Comparison of ENCODE assay signal across 8 cellular contexts in genomic region chr5:119470851-119471451, GRCh38. TPM values are rescaled to one million over a fixed set of nuclear protein-coding genes. Genes with fewer than 3 reads are reported as not detected.
DNase-seq lines count a peak whose midpoint lies in the region; ATAC-seq, FAIRE-seq and TF ChIP-seq lines count a peak whose summit lies in the region.

No MANE protein-coding gene starts in this region.

- no peak overlapping the region for H3K9ac ChIP-seq in SU-DHL-6 (ENCODE audit: low read length)

- H3K4me3 ChIP-seq in SU-DHL-6 (ENCODE audit: insufficient read depth, low read length, poor library complexity, severe bottlenecking) (no peak overlapping the region), hepatocyte (no peak overlapping the region)

- H3K27ac Mint-ChIP-seq in type B pancreatic cell, result no peak overlapping the region
- H3K27ac Mint-ChIP-seq in stimulated activated effector memory CD8-positive, alpha-beta T cell treated with anti-CD3 and anti-CD28 coated beads, Interleukin-12 subunit alpha, Interleukin-12 subunit beta, amount 100 ng/mL, for 72 hours, result no peak overlapping the region

- H3K4me3 Mint-ChIP-seq in type B pancreatic cell, result no peak overlapping the region
- H3K4me3 Mint-ChIP-seq in stimulated activated effector memory CD8-positive, alpha-beta T cell treated with anti-CD3 and anti-CD28 coated beads, Interleukin-12 subunit alpha, Interleukin-12 subunit beta, amount 100 ng/mL, for 72 hours, result no peak overlapping the region

- no peaks in the 10 kb centered on the region for H3K4me1 Mint-ChIP-seq in type B pancreatic cell (ENCODE audit: unreplicated experiment)
- peaks cover 9% of the 10 kb centered on the region for H3K4me1 Mint-ChIP-seq in stimulated activated effector memory CD8-positive, alpha-beta T cell treated with anti-CD3 and anti-CD28 coated beads, Interleukin-12 subunit alpha, Interleukin-12 subunit beta, amount 100 ng/mL, for 72 hours

- H3K27me3 ChIP-seq in SU-DHL-6 (ENCODE audit: low read length) (no peaks in the 10 kb centered on the region), hepatocyte (no peaks in the 10 kb centered on the region)

- no peak overlapping the region for H3K27ac ChIP-seq in SU-DHL-6 (ENCODE audit: low read depth, low read length)
- no peak overlapping the region for H3K27ac ChIP-seq in hepatocyte

- H3K36me3 ChIP-seq in SU-DHL-6 (ENCODE audit: low read length) (peaks cover 27% of the 10 kb centered on the region), hepatocyte (replicated peaks; ENCODE audit: insufficient read depth, low read depth) (no peaks in the 10 kb centered on the region)

- no peaks in the 10 kb centered on the region for H3K9me2 ChIP-seq in SU-DHL-6 (replicated peaks; ENCODE audit: insufficient read depth, low read length)
- no peaks in the 10 kb centered on the region for H3K9me2 ChIP-seq in hepatocyte (replicated peaks; ENCODE audit: insufficient read depth)

- H3K79me2 ChIP-seq in SU-DHL-6 (ENCODE audit: insufficient read depth, low read length) (peaks cover 4% of the 10 kb centered on the region; the same call in 1 of the 2 replicates), hepatocyte (peaks cover 69% of the 10 kb centered on the region)

- DNase-seq in D721Med (ENCODE audit: insufficient read length, low spot score) (no peak), hepatocyte (ENCODE audit: low spot score) (peak; percentile 31), type B pancreatic cell (ENCODE audit: extremely low spot score, unreplicated experiment) (no peak), NCI-H128 (lab: John Stamatoyannopoulos, UW; ENCODE audit: unreplicated experiment) (no peak)
- no peak for DNase-seq in stimulated activated effector memory CD8-positive, alpha-beta T cell treated with anti-CD3 and anti-CD28 coated beads, Interleukin-12 subunit alpha, Interleukin-12 subunit beta, amount 100 ng/mL, for 72 hours (ENCODE audit: low spot score in 2 of 2)

- TF ChIP-seq CTCF in D721Med (IDR thresholded peaks at IDR 0.05; ENCODE audit: insufficient read depth, missing control alignments) (peak; percentile 80), SU-DHL-6 (IDR thresholded peaks at IDR 0.05; ENCODE audit: insufficient read depth, low read length, poor library complexity, severe bottlenecking) (peak; percentile 62), hepatocyte (IDR thresholded peaks at IDR 0.05; ENCODE audit: poor library complexity) (peak; percentile 76), type B pancreatic cell (conservative IDR thresholded peaks at IDR 0.05) (peak; percentile 85)

- H3K27me3 Mint-ChIP-seq in type B pancreatic cell, result no peaks in the 10 kb centered on the region

- peaks cover 12% of the 10 kb centered on the region; the same call in 1 of the 2 replicates for H3K9me3 ChIP-seq in SU-DHL-6 (ENCODE audit: insufficient read depth, low read length)
- peaks cover 9% of the 10 kb centered on the region for H3K9me3 ChIP-seq in hepatocyte (ENCODE audit: low read depth)

- peaks cover 45% of the 10 kb centered on the region for H3K36me3 Mint-ChIP-seq in type B pancreatic cell
- H3K36me3 Mint-ChIP-seq in stimulated activated effector memory CD8-positive, alpha-beta T cell treated with anti-CD3 and anti-CD28 coated beads, Interleukin-12 subunit alpha, Interleukin-12 subunit beta, amount 100 ng/mL, for 72 hours, result peaks cover 31% of the 10 kb centered on the region

- peak; percentile 61 for ATAC-seq in GM18907 (IDR thresholded peaks at IDR 0.05; ENCODE audit: unreplicated experiment)
- peak; percentile 71 for ATAC-seq in HG03354 (IDR thresholded peaks at IDR 0.05; ENCODE audit: poor library complexity, severe bottlenecking, unreplicated experiment)
- ATAC-seq in stimulated activated effector memory CD8-positive, alpha-beta T cell treated with anti-CD3 and anti-CD28 coated beads, Interleukin-12 subunit alpha, Interleukin-12 subunit beta, amount 100 ng/mL, for 72 hours, result no peak

- H2AFZ ChIP-seq in SU-DHL-6 (ENCODE audit: low read depth, low read length, severe bottlenecking) (no peak overlapping the region), hepatocyte (no peak overlapping the region)

- FAIRE-seq in D721Med (lab: Jason Lieb, UNC), result no peak

- no peaks in the 10 kb centered on the region for H3K4me1 ChIP-seq in hepatocyte (ENCODE audit: insufficient read depth)

- H4K20me1 ChIP-seq in SU-DHL-6 (ENCODE audit: low read depth, low read length), result no peaks in the 10 kb centered on the region
- no peaks in the 10 kb centered on the region for H4K20me1 ChIP-seq in hepatocyte (ENCODE audit: insufficient read depth, poor library complexity, severe bottlenecking)

- H3K4me2 ChIP-seq in SU-DHL-6 (ENCODE audit: low read depth, low read length, poor library complexity, severe bottlenecking) (peak overlapping the region; percentile 11), hepatocyte (no peak overlapping the region)

- H3F3A ChIP-seq in SU-DHL-6 (ENCODE audit: insufficient read depth), result peaks cover 3% of the 10 kb centered on the region; the same call in 1 of the 2 replicates

- 52% methylated on average over 3 of the region's 3 CpGs for WGBS in hepatocyte (ENCODE audit: low lambda C conversion rate, missing lambda C conversion rate)

- peaks cover 12% of the 10 kb centered on the region for H3K9me3 Mint-ChIP-seq in type B pancreatic cell
- H3K9me3 Mint-ChIP-seq in stimulated activated effector memory CD8-positive, alpha-beta T cell treated with anti-CD3 and anti-CD28 coated beads, Interleukin-12 subunit alpha, Interleukin-12 subunit beta, amount 100 ng/mL, for 72 hours, result peaks cover 18% of the 10 kb centered on the region

RNA-seq across cellular contexts. Expression of gene HSD17B4, which starts 18.7 kb away (rescaled TPM):
- total RNA-seq in hepatocyte (236 and 281 TPM in 2 replicates), type B pancreatic cell (ENCODE audit: low replicate concordance) (184 and 204 TPM in 2 replicates)
- polyA plus RNA-seq in hepatocyte, result 155 and 208 TPM in 2 replicates
